ENCODE assay signal across 9 cellular contexts in the genomic region with DNA sequence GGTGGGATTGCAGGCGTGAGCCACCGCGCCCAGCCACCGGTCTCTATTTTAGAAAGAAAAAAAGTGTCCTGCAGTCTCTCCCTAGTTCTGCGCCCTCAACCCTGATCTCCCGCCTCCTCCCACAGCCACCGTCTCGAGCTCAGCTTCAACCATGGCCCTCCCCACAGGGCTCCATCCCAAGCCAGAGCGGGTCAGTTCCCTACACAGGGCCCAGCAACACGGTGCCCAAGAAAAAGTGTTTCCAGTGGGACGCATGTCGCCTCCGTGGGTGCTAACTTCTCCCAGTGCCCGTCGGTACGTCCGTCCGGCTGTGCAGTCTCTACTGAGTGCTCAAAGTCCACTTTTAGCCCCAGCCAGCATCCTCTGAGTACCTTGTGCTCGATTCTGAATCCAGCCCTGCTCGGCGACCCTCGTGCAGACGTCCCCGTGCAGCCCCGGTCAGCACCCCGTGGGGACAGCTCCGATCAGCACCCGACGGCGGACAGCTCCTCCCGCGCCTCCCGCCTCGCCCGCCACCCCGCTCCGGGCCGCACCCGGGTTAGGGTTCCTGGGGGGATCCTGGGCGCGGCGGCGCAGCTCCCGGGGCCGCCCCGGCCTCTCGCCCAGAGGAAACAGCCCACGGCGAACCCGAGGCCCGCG. TPM values are rescaled to one million over a fixed set of nuclear protein-coding genes. Genes with fewer than 3 reads are reported as not detected.
DNase-seq lines count a peak whose midpoint lies in the region; ATAC-seq, FAIRE-seq and TF ChIP-seq lines count a peak whose summit lies in the region.
"Had no signal": no experiment of that assay in that cellular context is flagged by ENCODE, and none has a peak within 500 bp of the region (broad histone marks: within the 10 kb centered on the region; RNA-seq: fewer than 3 reads in every experiment).

No MANE protein-coding gene starts in this region.

- TF ChIP-seq CTCF in Calu3 (IDR thresholded peaks at IDR 0.05; ENCODE audit: unreplicated experiment), result no peak

- peaks cover 39% of the 10 kb centered on the region for H3K27me3 Mint-ChIP-seq in Calu3 (ENCODE audit: unreplicated experiment)
- peaks cover 27% of the 10 kb centered on the region for H3K27me3 Mint-ChIP-seq in activated T-helper 17 cell treated with anti-CD3 and anti-CD28 coated beads, Interleukin-2, amount 50 U/mL, for 72 hours

- DNase-seq in Calu3 (peak; percentile 75), NOMO-1 treated with DMSO at 0.1 percent for 48 hours (lab: John Stamatoyannopoulos, UW; ENCODE audit: unreplicated experiment) (peak; percentile 10), frontal cortex (ENCODE audit: low spot score in 2 of 2) (peak; percentile 88 to 89), posterior vena cava (ENCODE audit: low spot score) (peak; percentile 86), NCI-H510A (lab: John Stamatoyannopoulos, UW) (no peak)
- DNase-seq: gastrocnemius medialis had no signal

- intact Hi-C loops in Calu3 (cut with micrococcal nuclease; ENCODE audit: unreplicated experiment), result no loop called here
- intact Hi-C loops in posterior vena cava (cut with DNase I), result no loop called here

- H3K27ac Mint-ChIP-seq in Calu3 (ENCODE audit: unreplicated experiment), result no peak overlapping the region
- no peak overlapping the region for H3K27ac Mint-ChIP-seq in activated T-helper 17 cell treated with anti-CD3 and anti-CD28 coated beads, Interleukin-2, amount 50 U/mL, for 72 hours

- BruUV-seq in Calu3 (replicated peaks; lab: Mats Ljungman, UMichigan), result no TSS peak

- H3K36me3 Mint-ChIP-seq in Calu3 (ENCODE audit: insufficient read depth, unreplicated experiment), result peaks cover 9% of the 10 kb centered on the region
- H3K36me3 Mint-ChIP-seq in activated T-helper 17 cell treated with anti-CD3 and anti-CD28 coated beads, Interleukin-2, amount 50 U/mL, for 72 hours (ENCODE audit: low read depth), result peaks cover 10% of the 10 kb centered on the region

- ATAC-seq in activated T-helper 17 cell treated with anti-CD3 and anti-CD28 coated beads, Interleukin-2, amount 50 U/mL, for 72 hours (replicated peaks), result peak; percentile 66
- ATAC-seq in HG02884 (IDR thresholded peaks at IDR 0.05; ENCODE audit: unreplicated experiment), result no peak
- ATAC-seq in GM21786 (IDR thresholded peaks at IDR 0.05; ENCODE audit: unreplicated experiment), result no peak

- FAIRE-seq in frontal cortex (lab: Jason Lieb, UNC), result no peak

- no peaks in the 10 kb centered on the region for H3K4me1 Mint-ChIP-seq in Calu3 (ENCODE audit: low read depth, unreplicated experiment)
- H3K4me1 Mint-ChIP-seq in activated T-helper 17 cell treated with anti-CD3 and anti-CD28 coated beads, Interleukin-2, amount 50 U/mL, for 72 hours, result no peaks in the 10 kb centered on the region

- H3K4me3 Mint-ChIP-seq in Calu3 (ENCODE audit: low read depth, unreplicated experiment), result peak overlapping the region; percentile 30
- peak overlapping the region; percentile 39 for H3K4me3 Mint-ChIP-seq in activated T-helper 17 cell treated with anti-CD3 and anti-CD28 coated beads, Interleukin-2, amount 50 U/mL, for 72 hours

- CTCF ChIA-PET in Calu3 (lab: Charles Lee), result interaction anchor here (1.0 kb wide), 1 partner anchor 21 kb away, joined by 3 read pairs; no protein-coding TSS in a partner anchor

- H3K9me3 Mint-ChIP-seq in Calu3 (ENCODE audit: low read depth, unreplicated experiment), result no peaks in the 10 kb centered on the region
- no peaks in the 10 kb centered on the region for H3K9me3 Mint-ChIP-seq in activated T-helper 17 cell treated with anti-CD3 and anti-CD28 coated beads, Interleukin-2, amount 50 U/mL, for 72 hours

RNA-seq across cellular contexts. Expression of a gene that starts 0.7 kb away (rescaled TPM):
- total RNA-seq in Calu3 (2022) (2.9 and 3.1 TPM in 2 replicates), frontal cortex (60.3 TPM), posterior vena cava (under 1 TPM; 0.24 to 0.56 TPM)
- total RNA-seq in activated T-helper 17 cell treated with anti-CD3 and anti-CD28 coated beads, Interleukin-2, amount 50 U/mL, for 72 hours, result under 1 TPM; 0.50 to 0.65 TPM

RNA-seq across cellular contexts. Expression of a gene that starts 17.3 kb away (rescaled TPM):
- total RNA-seq in Calu3 (2022), result 80.9 and 83.2 TPM in 2 replicates
- 10 to 100 TPM; 72.3 to 86.2 TPM for total RNA-seq in activated T-helper 17 cell treated with anti-CD3 and anti-CD28 coated beads, Interleukin-2, amount 50 U/mL, for 72 hours
- total RNA-seq in frontal cortex, result 28.1 TPM
- 10 to 100 TPM; 30.1 to 31.6 TPM for total RNA-seq in posterior vena cava

RNA-seq across cellular contexts. Expression of a gene that starts 21.7 kb away (rescaled TPM):
- 72.6 and 77.0 TPM in 2 replicates for total RNA-seq in Calu3 (2022)
- 10 to 100 TPM; 57.3 to 62.8 TPM for total RNA-seq in activated T-helper 17 cell treated with anti-CD3 and anti-CD28 coated beads, Interleukin-2, amount 50 U/mL, for 72 hours
- total RNA-seq in frontal cortex, result 5.7 TPM
- total RNA-seq in posterior vena cava, result 1 to 10 TPM; 6.0 to 8.1 TPM

RNA-seq across cellular contexts. Expression of a gene that starts 28.0 kb away (rescaled TPM):
- total RNA-seq in Calu3 (2022), result 39.4 and 40.2 TPM in 2 replicates
- 10 to 100 TPM; 23.6 to 28.3 TPM for total RNA-seq in activated T-helper 17 cell treated with anti-CD3 and anti-CD28 coated beads, Interleukin-2, amount 50 U/mL, for 72 hours
- 4.5 TPM for total RNA-seq in frontal cortex
- total RNA-seq in posterior vena cava, result 10 to 100 TPM; 21.8 to 29.4 TPM

RNA-seq across cellular contexts. Expression of a gene that starts 37.2 kb away (rescaled TPM):
- not detected in 2 replicates for total RNA-seq in Calu3 (2022)
- total RNA-seq in activated T-helper 17 cell treated with anti-CD3 and anti-CD28 coated beads, Interleukin-2, amount 50 U/mL, for 72 hours, result 1 to 10 TPM in 1 of 2 donors, under 1 TPM in 1; 0.65 to 2.3 TPM
- not detected for total RNA-seq in frontal cortex
- not detected for total RNA-seq in posterior vena cava
- total RNA-seq: gastrocnemius medialis had no signal

Comparison
In these comparisons a context has a peak if more than half of its experiments do, and no peak if none do; other contexts are left out.
1. RNA of a gene that starts 0.7 kb away (total RNA-seq): 60.3 TPM in frontal cortex (single experiment); 2.9 to 3.1 TPM in Calu3, 0.50 to 0.65 TPM in activated T-helper 17 cell treated with anti-CD3 and anti-CD28 coated beads, Interleukin-2, amount 50 U/mL, for 72 hours and 0.24 to 0.56 TPM in posterior vena cava; every median in the first group is over 10 times any median in the second.